In genomic region chr1:14521602-14522001, GRCh38 we compare ENCODE assay signal across 18 cellular contexts.
DNase-seq lines count a peak whose midpoint lies in the region; ATAC-seq and TF ChIP-seq lines count a peak whose summit lies in the region.
"Had no signal": no experiment of that assay in that cellular context is flagged by ENCODE, and none has a peak within 500 bp of the region (broad histone marks: within the 10 kb centered on the region; RNA-seq: fewer than 3 reads in every experiment).

No MANE protein-coding gene starts in this region.

- H3K9me3 ChIP-seq in esophagus (ENCODE audit: control insufficient read depth in 2 of 2, insufficient read depth in 1 of 2, low read depth in 1 of 2, low read length in 1 of 2): no peaks in the 10 kb centered on the region
- no peaks in the 10 kb centered on the region for H3K9me3 ChIP-seq in muscle layer of duodenum (ENCODE audit: control insufficient read depth in 1 of 2, low read length in 2 of 2)
- no peaks in the 10 kb centered on the region for H3K9me3 ChIP-seq in uterus
- H3K9me3 ChIP-seq: mucosa of descending colon, pancreas had no signal

- H3K27me3 ChIP-seq in esophagus (ENCODE audit: control insufficient read depth in 1 of 2, insufficient read depth in 2 of 2, low read length in 2 of 2): no peaks in the 10 kb centered on the region
- no peaks in the 10 kb centered on the region for H3K27me3 ChIP-seq in muscle layer of duodenum (ENCODE audit: low read depth, low read length)
- H3K27me3 ChIP-seq in uterus: no peaks in the 10 kb centered on the region
- no peaks in the 10 kb centered on the region for H3K27me3 ChIP-seq in mesendoderm (ENCODE audit: insufficient read depth, low read length, poor library complexity)
- H3K27me3 ChIP-seq: pancreas had no signal

- no peak for TF ChIP-seq POLR2A in uterus (IDR thresholded peaks at IDR 0.05)

- H3K79me1 ChIP-seq in mesendoderm (ENCODE audit: low read length): no peaks in the 10 kb centered on the region

- intact Hi-C loops in left cardiac atrium (cut with DNase I) (no loop called here), left ventricle myocardium superior (cut with micrococcal nuclease) (no loop called here), uterus (cut with DNase I; ENCODE audit: low total_unique reads) (no loop called here)

- H3K4ac ChIP-seq in mesendoderm (ENCODE audit: low read depth, low read length): no peak overlapping the region

- H4K5ac ChIP-seq in mesendoderm (ENCODE audit: low read length): no peak overlapping the region

- H3K56ac ChIP-seq in mesendoderm (ENCODE audit: low read length): no peak overlapping the region

- H2BK15ac ChIP-seq in mesendoderm (replicated peaks; ENCODE audit: low read depth): no peak overlapping the region

- no peak overlapping the region for H3K4me2 ChIP-seq in mesendoderm (ENCODE audit: low read length)

- WGBS in esophagus, 2 donors: 65 to 75% methylated on average over 6 of the region's 6 CpGs
- WGBS in mesendoderm (ENCODE audit: extremely low coverage, insufficient coverage, low lambda C conversion rate): no CpG with 5 or more reads among the region's 6 CpGs

- no peak for DNase-seq in left cardiac atrium
- no peak for DNase-seq in left ventricle myocardium superior
- DNase-seq in uterus: no peak
- no peak for DNase-seq in mesendoderm
- DNase-seq: activated CD4-positive, alpha-beta memory T cell treated with anti-CD3 and anti-CD28 coated beads, Interleukin-2, amount 10 ng/mL, durations not matched to agents 7 days and 5 days; amniotic stem cell; CD4-positive, alpha-beta memory T cell; foreskin melanocyte; mucosa of descending colon; NCI-H2029; NCI-H524; OCI-M1; pancreas; stimulated activated CD4-positive, alpha-beta T cell treated with anti-CD3 and anti-CD28 coated beads, Interleukin-15, amount 100 ng/mL, for 24 hours had no signal

- ATAC-seq in left cardiac atrium: peak; percentile 5 to 18
- ATAC-seq in left ventricle myocardium superior: no peak
- ATAC-seq in HG02885 (IDR thresholded peaks at IDR 0.05; ENCODE audit: poor library complexity, unreplicated experiment): no peak
- ATAC-seq in GM21528 (IDR thresholded peaks at IDR 0.05; ENCODE audit: low FRiP score, unreplicated experiment): no peak

- H2BK120ac ChIP-seq in mesendoderm (ENCODE audit: low read depth, low read length): no peak overlapping the region

- H3K18ac ChIP-seq in mesendoderm (ENCODE audit: low read length): no peak overlapping the region

- H2BK5ac ChIP-seq in mesendoderm (ENCODE audit: low read length): no peak overlapping the region

- no peak overlapping the region for H3K23ac ChIP-seq in mesendoderm (ENCODE audit: low read length)

- TF ChIP-seq CTCF in uterus (IDR thresholded peaks at IDR 0.05): no peak

- peak overlapping the region; percentile 72 to 80 for H3K27ac ChIP-seq in esophagus (ENCODE audit: low read depth in 2 of 2, low read length in 1 of 2)
- H3K27ac ChIP-seq in muscle layer of duodenum (ENCODE audit: low read length): peak overlapping the region; percentile 50
- peak overlapping the region; percentile 48 to 69 for H3K27ac ChIP-seq in uterus
- H3K27ac ChIP-seq in mesendoderm (ENCODE audit: low read depth, low read length): no peak overlapping the region
- H3K27ac ChIP-seq: pancreas had no signal

- H4K8ac ChIP-seq in mesendoderm (ENCODE audit: low read depth, low read length): no peak overlapping the region

- no peak overlapping the region for H3K9ac ChIP-seq in mesendoderm (ENCODE audit: low read length)

- H3K79me2 ChIP-seq in mesendoderm (ENCODE audit: control insufficient read depth, insufficient read depth, low read length): no peaks in the 10 kb centered on the region

- no peak overlapping the region for H3K4me3 ChIP-seq in esophagus (ENCODE audit: low read depth in 1 of 2, low read length in 2 of 2)
- no peak overlapping the region for H3K4me3 ChIP-seq in muscle layer of duodenum (ENCODE audit: low read depth in 1 of 2, low read length in 2 of 2)
- H3K4me3 ChIP-seq in uterus: no peak overlapping the region
- no peak overlapping the region for H3K4me3 ChIP-seq in mesendoderm (ENCODE audit: low read length)
- H3K4me3 ChIP-seq: mucosa of descending colon, pancreas had no signal

- H3K4me1 ChIP-seq in esophagus (ENCODE audit: control insufficient read depth in 2 of 2, insufficient read depth in 2 of 2, low read length in 1 of 2): peaks cover 5 to 13% of the 10 kb centered on the region in 2 donors
- peaks cover 0 to 10% of the 10 kb centered on the region in 2 donors for H3K4me1 ChIP-seq in muscle layer of duodenum (ENCODE audit: control insufficient read depth in 1 of 2, insufficient read depth in 2 of 2, low read length in 2 of 2)
- H3K4me1 ChIP-seq in uterus: no peaks in the 10 kb centered on the region
- no peaks in the 10 kb centered on the region for H3K4me1 ChIP-seq in mesendoderm (ENCODE audit: control insufficient read depth, low read depth, low read length)
- H3K4me1 ChIP-seq: pancreas had no signal

- H2AK5ac ChIP-seq in mesendoderm (ENCODE audit: low read length): no peak overlapping the region

- no peaks in the 10 kb centered on the region for H3K36me3 ChIP-seq in esophagus (ENCODE audit: control insufficient read depth in 2 of 2, insufficient read depth in 2 of 2, low read length in 1 of 2)
- H3K36me3 ChIP-seq in muscle layer of duodenum (ENCODE audit: control insufficient read depth in 1 of 2, insufficient read depth in 2 of 2, low read length in 2 of 2): no peaks in the 10 kb centered on the region
- no peaks in the 10 kb centered on the region for H3K36me3 ChIP-seq in uterus
- H3K36me3 ChIP-seq in mesendoderm (ENCODE audit: control insufficient read depth, insufficient read depth, low read length): no peaks in the 10 kb centered on the region
- H3K36me3 ChIP-seq: pancreas had no signal

Comparison
In these comparisons a context has a peak if more than half of its experiments do, and no peak if none do; other contexts are left out.
1. ATAC-seq: peak in left cardiac atrium (2 of 2); none in left ventricle myocardium superior (single experiment), HG02885 (single experiment) and GM21528 (single experiment).